ENCODE assay signal across 27 cellular contexts in the genomic region with DNA sequence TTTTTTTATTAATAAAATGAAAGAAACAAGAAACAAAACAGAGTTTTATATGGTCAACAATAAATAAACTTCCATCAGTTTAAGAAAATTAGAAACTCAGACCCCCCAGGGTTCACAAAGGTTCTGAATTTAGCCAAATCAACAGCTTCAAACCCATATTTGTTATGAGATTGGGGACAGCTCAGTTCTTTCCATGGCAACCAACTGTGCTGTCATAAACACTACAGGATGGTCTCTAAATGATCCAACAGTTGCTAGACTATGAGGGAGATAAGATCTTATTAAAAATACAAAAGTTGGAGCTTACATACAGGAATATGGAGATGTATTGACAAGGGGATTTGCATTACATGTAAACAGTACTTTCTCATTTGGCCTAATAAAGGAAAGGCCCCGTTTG.
"Had no signal": no experiment of that assay in that cellular context is flagged by ENCODE, and none has a peak within 500 bp of the region (broad histone marks: within the 10 kb centered on the region; RNA-seq: fewer than 3 reads in every experiment).

No MANE protein-coding gene starts in this region.

- H3K27ac ChIP-seq: left lung, lower lobe of right lung, ovary, right atrium auricular region, right lobe of liver, testis, thyroid gland, transverse colon, upper lobe of left lung, vagina had no signal

- H3K9me3 ChIP-seq: left lung, lower lobe of right lung, mucosa of descending colon, ovary, right atrium auricular region, right lobe of liver, testis, thyroid gland, transverse colon, upper lobe of left lung, vagina had no signal

- DNase-seq: hypothalamus; immature natural killer cell; kidney; left colon; left lung; lower lobe of right lung; mammary epithelial cell; mesenchymal stem cell; midbrain; mucosa of descending colon; naive thymus-derived CD4-positive, alpha-beta T cell; ovary; right lobe of liver; stimulated activated CD4-positive, alpha-beta T cell treated with anti-CD3 and anti-CD28 coated beads, Interleukin-1b, Interleukin-23, amount 100 ng/mL, for 48 hours; stimulated activated CD4-positive, alpha-beta T cell treated with anti-CD3 and anti-CD28 coated beads, Interleukin-2, amount 100 ng/mL, for 48 hours; stimulated activated CD4-positive, alpha-beta T cell treated with anti-CD3 and anti-CD28 coated beads, Interleukin-4, amount 100 ng/mL, for 4 hours; stimulated activated CD8-positive, alpha-beta memory T cell treated with anti-CD3 and anti-CD28 coated beads, Interleukin-4, amount 100 ng/mL, for 48 hours; stimulated activated naive CD4-positive, alpha-beta T cell treated with Interleukin-2 at 50 U/mL for 16 hours; stimulated activated naive CD8-positive, alpha-beta T cell treated with anti-CD3 and anti-CD28 coated beads, Interleukin-15, amount 100 ng/mL, for 72 hours; substantia nigra; testis; thyroid gland; transverse colon; upper lobe of left lung had no signal

- H3K4me1 ChIP-seq: left lung, lower lobe of right lung, right atrium auricular region, right lobe of liver, testis, thyroid gland, transverse colon, upper lobe of left lung, vagina had no signal

- H3K36me3 ChIP-seq: left lung, lower lobe of right lung, ovary, right atrium auricular region, right lobe of liver, thyroid gland, transverse colon, upper lobe of left lung, vagina had no signal

- H3K4me3 ChIP-seq: left lung, lower lobe of right lung, mucosa of descending colon, ovary, right atrium auricular region, right lobe of liver, smooth muscle cell, testis, thyroid gland, transverse colon, upper lobe of left lung, vagina had no signal

- H3K27me3 ChIP-seq: left lung, ovary, right atrium auricular region, right lobe of liver, testis, thyroid gland, transverse colon, upper lobe of left lung, vagina had no signal

- H3K4me2 ChIP-seq: smooth muscle cell had no signal
